Comparison of ENCODE assay signal across 8 cellular contexts in genomic region chr1:44594871-44595735, GRCh38.
A peak's percentile ranks its signal among the peaks of the same experiment; 100 is the strongest.
DNase-seq lines count a peak whose midpoint lies in the region; ATAC-seq, FAIRE-seq and TF ChIP-seq lines count a peak whose summit lies in the region.

No MANE protein-coding gene starts in this region.

- TF ChIP-seq CTCF in GM12873 (IDR thresholded peaks at IDR 0.05; ENCODE audit: insufficient read depth, low read depth, low read length, missing control alignments) (peak; percentile 96), osteocyte (IDR thresholded peaks at IDR 0.05) (peak; percentile 99), thoracic aorta (IDR thresholded peaks at IDR 0.05) (peak; percentile 94)

- DNase-seq in HTR-8/SVneo (ENCODE audit: insufficient read length, low spot score) (peak; percentile 77), RPMI7951 (ENCODE audit: low read depth) (peak; percentile 46), frontal cortex (ENCODE audit: low spot score in 2 of 2) (peak; percentile 63 to 83), osteocyte (ENCODE audit: extremely low spot score, unreplicated experiment) (peak; percentile 93), thoracic aorta (ENCODE audit: low spot score) (peak; percentile 21), OCI-M2 (lab: John Stamatoyannopoulos, UW; ENCODE audit: unreplicated experiment) (no peak)
- peak; percentile 56 for DNase-seq in activated T-helper 2 cell treated with anti-CD3 and anti-CD28 coated beads, Interferon-gamma antibody, Interleukin-2, Interleukin-4, amounts not matched to agents 10 μg/mL and 5 μg/mL and 100 μg/mL, durations not matched to agents 14 hours and 24 hours and 36 hours (ENCODE audit: low spot score)

- peak; percentile 53 for ATAC-seq in thoracic aorta (ENCODE audit: insufficient number of reproducible peaks, low FRiP score, low read depth)

- no peaks in the 10 kb centered on the region for H3K9me3 ChIP-seq in thoracic aorta

- FAIRE-seq in HTR-8/SVneo (lab: Jason Lieb, UNC) (peak; percentile 28), frontal cortex (lab: Jason Lieb, UNC) (no peak)

- no peaks in the 10 kb centered on the region for H3K36me3 ChIP-seq in thoracic aorta

- H3K9me3 Mint-ChIP-seq in activated T-helper 2 cell treated with anti-CD3 and anti-CD28 coated beads, Interferon-gamma antibody, Interleukin-2, Interleukin-4, amounts not matched to agents 10 μg/mL and 5 μg/mL and 100 μg/mL, durations not matched to agents 14 hours and 24 hours and 36 hours = no peaks in the 10 kb centered on the region
- H3K9me3 Mint-ChIP-seq in osteocyte (ENCODE audit: unreplicated experiment) = no peaks in the 10 kb centered on the region

- H3K27me3 ChIP-seq in thoracic aorta (replicated peaks; ENCODE audit: insufficient read depth) = no peaks in the 10 kb centered on the region

- no peak overlapping the region for H3K4me3 ChIP-seq in thoracic aorta

- intact Hi-C loops in activated T-helper 2 cell treated with anti-CD3 and anti-CD28 coated beads, Interferon-gamma antibody, Interleukin-2, Interleukin-4, amounts not matched to agents 10 μg/mL and 5 μg/mL and 100 μg/mL, durations not matched to agents 14 hours and 24 hours and 36 hours (cut with micrococcal nuclease) = loop anchor here (5.0 kb wide), 1 partner anchor 218 kb away; no protein-coding TSS in a partner anchor

- peaks cover 2% of the 10 kb centered on the region for H3K27me3 Mint-ChIP-seq in activated T-helper 2 cell treated with anti-CD3 and anti-CD28 coated beads, Interferon-gamma antibody, Interleukin-2, Interleukin-4, amounts not matched to agents 10 μg/mL and 5 μg/mL and 100 μg/mL, durations not matched to agents 14 hours and 24 hours and 36 hours (ENCODE audit: low read depth)
- H3K27me3 Mint-ChIP-seq in osteocyte (ENCODE audit: unreplicated experiment) = peaks cover 22% of the 10 kb centered on the region

- H3K27ac ChIP-seq in thoracic aorta = no peak overlapping the region

- no peaks in the 10 kb centered on the region for H3K4me1 Mint-ChIP-seq in activated T-helper 2 cell treated with anti-CD3 and anti-CD28 coated beads, Interferon-gamma antibody, Interleukin-2, Interleukin-4, amounts not matched to agents 10 μg/mL and 5 μg/mL and 100 μg/mL, durations not matched to agents 14 hours and 24 hours and 36 hours (ENCODE audit: low read depth)
- H3K4me1 Mint-ChIP-seq in osteocyte (ENCODE audit: unreplicated experiment) = no peaks in the 10 kb centered on the region

- no peaks in the 10 kb centered on the region for H3K36me3 Mint-ChIP-seq in activated T-helper 2 cell treated with anti-CD3 and anti-CD28 coated beads, Interferon-gamma antibody, Interleukin-2, Interleukin-4, amounts not matched to agents 10 μg/mL and 5 μg/mL and 100 μg/mL, durations not matched to agents 14 hours and 24 hours and 36 hours (ENCODE audit: low read depth)
- H3K36me3 Mint-ChIP-seq in osteocyte (ENCODE audit: unreplicated experiment) = no peaks in the 10 kb centered on the region

- H3K4me3 Mint-ChIP-seq in activated T-helper 2 cell treated with anti-CD3 and anti-CD28 coated beads, Interferon-gamma antibody, Interleukin-2, Interleukin-4, amounts not matched to agents 10 μg/mL and 5 μg/mL and 100 μg/mL, durations not matched to agents 14 hours and 24 hours and 36 hours (ENCODE audit: low read depth) = no peak overlapping the region
- H3K4me3 Mint-ChIP-seq in osteocyte (ENCODE audit: unreplicated experiment) = no peak overlapping the region

- H3K27ac Mint-ChIP-seq in activated T-helper 2 cell treated with anti-CD3 and anti-CD28 coated beads, Interferon-gamma antibody, Interleukin-2, Interleukin-4, amounts not matched to agents 10 μg/mL and 5 μg/mL and 100 μg/mL, durations not matched to agents 14 hours and 24 hours and 36 hours = no peak overlapping the region
- no peak overlapping the region for H3K27ac Mint-ChIP-seq in osteocyte (ENCODE audit: unreplicated experiment)

- no peaks in the 10 kb centered on the region for H3K4me1 ChIP-seq in thoracic aorta (ENCODE audit: control insufficient read depth in 1 of 2, low read depth in 2 of 2)
